Comparison of ENCODE assay signal across 18 cellular contexts in the genomic region with DNA sequence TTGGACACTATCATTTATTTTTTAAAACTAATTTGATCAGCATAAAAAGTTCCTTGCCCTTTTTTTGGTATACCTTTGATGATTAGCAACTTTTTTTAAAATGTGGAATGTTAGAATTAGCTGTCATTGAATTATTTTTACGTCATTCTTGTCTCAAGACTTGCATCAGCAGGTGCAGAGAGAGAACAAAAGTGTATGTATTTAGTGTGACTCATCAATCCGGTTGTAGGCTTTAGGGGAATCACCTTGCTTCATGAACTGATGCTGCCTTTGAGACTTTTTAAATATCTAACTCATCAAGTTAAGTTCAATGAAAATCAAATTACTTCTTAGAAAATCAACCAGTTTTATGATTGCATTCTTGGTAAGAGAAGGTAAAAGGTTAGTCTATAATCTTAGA.
DNase-seq lines count a peak whose midpoint lies in the region; ATAC-seq and TF ChIP-seq lines count a peak whose summit lies in the region.
"Had no signal": no experiment of that assay in that cellular context is flagged by ENCODE, and none has a peak within 500 bp of the region (broad histone marks: within the 10 kb centered on the region; RNA-seq: fewer than 3 reads in every experiment).

No MANE protein-coding gene starts in this region.

- H3K27ac ChIP-seq in upper lobe of right lung, result no peak overlapping the region
- H3K27ac ChIP-seq: heart left ventricle, tibial artery had no signal

- H3K36me3 ChIP-seq in upper lobe of right lung, result no peaks in the 10 kb centered on the region

- no peak overlapping the region for H3K4me3 ChIP-seq in upper lobe of right lung
- H3K4me3 ChIP-seq: heart left ventricle, mucosa of descending colon, tibial artery had no signal

- peak; percentile 88 for DNase-seq in DMS53 (lab: John Stamatoyannopoulos, UW)
- DNase-seq in HT-29 (ENCODE audit: low spot score), result peak; percentile 2
- peak; percentile 7 for DNase-seq in SW480 (ENCODE audit: low spot score)
- DNase-seq in kidney tubule cell (ENCODE audit: low spot score), result peak; percentile 26
- DNase-seq in NCI-H1048 (lab: John Stamatoyannopoulos, UW), result no peak
- DNase-seq in upper lobe of right lung, result no peak
- DNase-seq: activated CD4-positive, alpha-beta T cell treated with anti-CD3 and anti-CD28 coated beads, Interleukin-2, amount 10 ng/mL, durations not matched to agents 24 days and 14 days; activated effector memory CD4-positive, alpha-beta T cell treated with Interleukin-2 at 50 U/mL for 16 hours; CD8-positive, alpha-beta memory T cell; heart left ventricle; HFFc6; mucosa of descending colon; NCI-H187 treated with DMSO at 0.1 percent for 48 hours; NCI-H446; RPMI8226; stimulated activated naive CD4-positive, alpha-beta T cell treated with Interleukin-2 at 50 U/mL for 16 hours; tibial artery had no signal

- no peaks in the 10 kb centered on the region for H3K4me1 ChIP-seq in upper lobe of right lung
- H3K4me1 ChIP-seq: heart left ventricle, tibial artery had no signal

- H3K27me3 ChIP-seq in upper lobe of right lung, result no peaks in the 10 kb centered on the region
- H3K27me3 ChIP-seq: heart left ventricle, tibial artery had no signal

- no peak for TF ChIP-seq CTCF in upper lobe of right lung (IDR thresholded peaks at IDR 0.05)

- ATAC-seq in upper lobe of right lung, result no peak
- no peak for ATAC-seq in GM21526 (IDR thresholded peaks at IDR 0.05; ENCODE audit: low FRiP score, unreplicated experiment)
- ATAC-seq: heart left ventricle, mucosa of descending colon had no signal

- H3K9me3 ChIP-seq in upper lobe of right lung, result no peaks in the 10 kb centered on the region
- H3K9me3 ChIP-seq: mucosa of descending colon had no signal

- intact Hi-C loops in upper lobe of right lung (cut with DNase I), result no loop called here

Comparison
In these comparisons a context has a peak if more than half of its experiments do, and no peak if none do; other contexts are left out.
1. DNase-seq: peak in DMS53 (single experiment), HT-29 (single experiment), SW480 (single experiment) and kidney tubule cell (single experiment); none in NCI-H1048 (single experiment) and upper lobe of right lung (single experiment).